ENCODE assay signal across 9 cellular contexts in the genomic region with DNA sequence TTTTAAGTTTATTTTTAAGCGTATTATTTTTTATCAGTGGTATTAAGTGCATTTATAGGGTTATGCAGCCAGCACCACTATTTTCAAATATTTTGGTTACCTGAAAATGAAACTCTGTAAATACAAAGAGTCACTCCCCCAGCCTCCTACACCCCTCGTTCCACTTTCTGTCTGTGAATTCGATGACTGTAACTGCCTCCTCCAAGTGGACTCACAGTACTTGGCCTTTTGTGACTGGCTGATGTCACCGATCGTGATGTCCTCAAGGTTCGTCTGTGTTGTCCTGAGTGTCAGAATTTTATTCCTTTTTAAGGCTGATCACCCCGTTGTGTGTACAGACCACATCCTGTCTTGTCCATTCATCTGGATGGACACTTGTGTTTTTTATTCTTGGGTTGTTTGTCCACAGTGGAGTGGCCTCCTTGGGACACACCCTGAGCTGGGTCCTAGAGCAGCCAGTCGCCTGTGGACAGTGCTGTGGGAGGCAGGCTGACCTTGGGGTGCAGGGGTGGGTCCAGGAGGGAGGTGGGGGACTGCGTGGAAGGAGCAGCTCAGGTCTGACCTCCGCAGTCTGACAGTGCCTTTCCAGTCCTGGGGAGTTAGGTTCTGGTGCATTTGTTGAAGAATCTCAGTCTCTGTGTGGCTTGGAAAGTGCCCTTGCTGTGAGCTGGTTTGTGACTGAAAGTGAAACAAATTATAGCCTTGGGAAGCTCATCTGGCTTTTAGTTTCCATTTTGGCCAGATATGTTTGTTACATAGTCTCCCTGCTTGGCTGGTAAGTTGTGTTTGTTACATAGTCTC. TPM values are rescaled to one million over a fixed set of nuclear protein-coding genes. Genes with fewer than 3 reads are reported as not detected.
DNase-seq lines count a peak whose midpoint lies in the region; ATAC-seq and TF ChIP-seq lines count a peak whose summit lies in the region.
"Had no signal": no experiment of that assay in that cellular context is flagged by ENCODE, and none has a peak within 500 bp of the region (broad histone marks: within the 10 kb centered on the region; RNA-seq: fewer than 3 reads in every experiment).

No MANE protein-coding gene starts in this region.

- H3K4me1 Mint-ChIP-seq in Caco-2 (ENCODE audit: low read depth, unreplicated experiment): peaks cover 7% of the 10 kb centered on the region

- H3K4me2 ChIP-seq in KMS-11: peak overlapping the region; percentile 80

- H3K4me1 ChIP-seq in KMS-11 (ENCODE audit: low read depth, poor library complexity, severe bottlenecking) (peaks cover 27% of the 10 kb centered on the region), mucosa of rectum (ENCODE audit: control insufficient read depth in 2 of 2, insufficient read depth in 2 of 2, low read length in 2 of 2) (no peaks in the 10 kb centered on the region), Caco-2 (no peaks in the 10 kb centered on the region)

- H3K79me2 ChIP-seq in KMS-11 (ENCODE audit: insufficient read depth, low read depth): peaks cover 2% of the 10 kb centered on the region; the same call in 1 of the 2 replicates

- CTCF ChIA-PET in Caco-2 (lab: Charles Lee): no interaction called here

- H3K4me3 ChIP-seq in KMS-11 (IDR thresholded peaks at IDR 0.05; ENCODE audit: insufficient read depth, low read depth, low read length): no peak overlapping the region
- no peak overlapping the region for H3K4me3 ChIP-seq in mucosa of rectum (ENCODE audit: low read length in 2 of 2)
- no peak overlapping the region for H3K4me3 ChIP-seq in Caco-2 (ENCODE audit: low read depth, low read length)

- H3K27me3 Mint-ChIP-seq in Caco-2 (ENCODE audit: insufficient read depth, unreplicated experiment): no peaks in the 10 kb centered on the region

- H3K27me3 ChIP-seq in KMS-11 (ENCODE audit: insufficient read depth, low read depth): no peaks in the 10 kb centered on the region
- no peaks in the 10 kb centered on the region for H3K27me3 ChIP-seq in mucosa of rectum (ENCODE audit: control insufficient read depth in 2 of 2, insufficient read depth in 2 of 2, low read length in 2 of 2)
- H3K27me3 ChIP-seq in Caco-2 (replicated peaks; ENCODE audit: control insufficient read depth, insufficient read depth, low read length): no peaks in the 10 kb centered on the region

- H3K36me3 Mint-ChIP-seq in Caco-2 (ENCODE audit: insufficient read depth, unreplicated experiment): peaks cover 82% of the 10 kb centered on the region

- 0 out of 2 replicates have a peak overlapping the region, but pooled peaks have one; percentile 5 for H2AFZ ChIP-seq in KMS-11 (ENCODE audit: low read depth)

- H3K9ac ChIP-seq in KMS-11 (peak overlapping the region; percentile 38; the same call in 1 of the 2 replicates), mucosa of rectum (ENCODE audit: low read depth in 1 of 2, low read length in 2 of 2) (no peak overlapping the region)

- TF ChIP-seq CTCF in KMS-11 (conservative IDR thresholded peaks at IDR 0.05; ENCODE audit: low read depth, low read length) (no peak), Caco-2 (IDR thresholded peaks at IDR 0.05; ENCODE audit: insufficient read depth in 1 of 2, low read depth in 1 of 2, low read length in 1 of 2, severe bottlenecking in 1 of 2, unreplicated experiment in 1 of 2) (no peak)

- H3K4me3 Mint-ChIP-seq in Caco-2 (ENCODE audit: unreplicated experiment): no peak overlapping the region

- H3K27ac Mint-ChIP-seq in Caco-2 (ENCODE audit: unreplicated experiment): no peak overlapping the region

- intact Hi-C loops in Caco-2 (cut with micrococcal nuclease; ENCODE audit: unreplicated experiment): no loop called here

- H3K27ac ChIP-seq in KMS-11: peak overlapping the region; percentile 81
- peak overlapping the region; percentile 37 to 67 for H3K27ac ChIP-seq in mucosa of rectum (ENCODE audit: low read depth in 2 of 2, low read length in 2 of 2)

- ATAC-seq in GM18520 (IDR thresholded peaks at IDR 0.05; ENCODE audit: unreplicated experiment) (peak; percentile 62), GM21723 (IDR thresholded peaks at IDR 0.05; ENCODE audit: unreplicated experiment) (peak; percentile 80)

- DNase-seq in Caco-2 (no peak), D341Med (ENCODE audit: low spot score) (no peak), HT-29 (ENCODE audit: low spot score) (no peak)
- no peak for DNase-seq in stimulated activated CD4-positive, alpha-beta T cell treated with anti-CD3 and anti-CD28 coated beads, Interleukin-12 subunit alpha, Interleukin-12 subunit beta, amount 100 ng/mL, for 4 hours
- DNase-seq: NCI-H2081 treated with DMSO at 0.1 percent for 48 hours had no signal

- H3K9me3 Mint-ChIP-seq in Caco-2 (ENCODE audit: unreplicated experiment): no peaks in the 10 kb centered on the region

- H3K36me3 ChIP-seq in KMS-11 (ENCODE audit: insufficient read depth) (no peaks in the 10 kb centered on the region), mucosa of rectum (ENCODE audit: control insufficient read depth in 2 of 2, insufficient read depth in 2 of 2, low read length in 2 of 2) (peaks cover 36 to 46% of the 10 kb centered on the region in 2 donors), Caco-2 (ENCODE audit: control insufficient read depth, insufficient read depth, low read length) (peaks cover 3% of the 10 kb centered on the region; the same call in 1 of the 2 replicates)

- POLR2A ChIA-PET in Caco-2 (lab: Charles Lee): no interaction called here

- H4K20me1 ChIP-seq in KMS-11 (ENCODE audit: insufficient read depth): no peaks in the 10 kb centered on the region

- BruUV-seq in Caco-2 (replicated peaks; lab: Mats Ljungman, UMichigan): no TSS peak

- no peaks in the 10 kb centered on the region for H3K9me3 ChIP-seq in mucosa of rectum (ENCODE audit: control insufficient read depth in 2 of 2, low read length in 2 of 2)
- no peaks in the 10 kb centered on the region for H3K9me3 ChIP-seq in Caco-2

RNA-seq across cellular contexts. Expression of a gene that starts 6.9 kb away (rescaled TPM):
- total RNA-seq in Caco-2 (2022): 111 and 113 TPM in 2 replicates
- total RNA-seq in HT-29 (2014; rRNA removed; shearing (Covaris generic)): 44.3 and 56.9 TPM in 2 replicates

RNA-seq across cellular contexts. Expression of a gene that starts 21.8 kb away (rescaled TPM):
- 6.7 and 7.3 TPM in 2 replicates for total RNA-seq in Caco-2 (2022)
- 4.7 and 5.6 TPM in 2 replicates for total RNA-seq in HT-29 (2014; rRNA removed; shearing (Covaris generic))

RNA-seq across cellular contexts. Expression of a gene that starts 23.6 kb away (rescaled TPM):
- total RNA-seq in Caco-2 (2022): not detected in 2 replicates
- total RNA-seq in HT-29 (2014; rRNA removed; shearing (Covaris generic)): not detected in 2 replicates

RNA-seq across cellular contexts. Expression of a gene that starts 27.7 kb away (rescaled TPM):
- 232 and 247 TPM in 2 replicates for total RNA-seq in Caco-2 (2022)
- 160 and 179 TPM in 2 replicates for total RNA-seq in HT-29 (2014; rRNA removed; shearing (Covaris generic))

RNA-seq across cellular contexts. Expression of a gene that starts 43.0 kb away (rescaled TPM):
- 108 and 119 TPM in 2 replicates for total RNA-seq in Caco-2 (2022)
- 59.7 and 60.8 TPM in 2 replicates for total RNA-seq in HT-29 (2014; rRNA removed; shearing (Covaris generic))
